Comparison of ENCODE assay signal across 8 cellular contexts in genomic region chr6:16130437-16130891, GRCh38. TPM values are rescaled to one million over a fixed set of nuclear protein-coding genes. Genes with fewer than 3 reads are reported as not detected.
DNase-seq lines count a peak whose midpoint lies in the region; ATAC-seq, FAIRE-seq and TF ChIP-seq lines count a peak whose summit lies in the region.

No MANE protein-coding gene starts in this region.

- CTCF ChIA-PET in HEK293 (lab: Yijun Ruan, JAX) = interaction anchor here (0.6 to 5.2 kb wide), 19 partner anchors 15 to 1971 kb away, joined by 3 to 33 read pairs (median 3); no protein-coding TSS in a partner anchor

- POLR2A ChIA-PET in HEK293 (lab: Yijun Ruan, JAX) = interaction anchor here (0.7 to 3.5 kb wide), 14 partner anchors 9 to 444 kb away, joined by 3 to 36 read pairs (median 4); partner anchors contain the start of gene GMPR

- H3K9me3 ChIP-seq in HEK293 (ENCODE audit: control insufficient read depth, insufficient read depth, low read depth, low read length) (no peaks in the 10 kb centered on the region), kidney (ENCODE audit: control insufficient read depth in 1 of 2, low read length in 2 of 2) (no peaks in the 10 kb centered on the region)

- H3K36me3 ChIP-seq in HEK293 (ENCODE audit: control insufficient read depth in 2 of 2, insufficient read depth in 1 of 2, low read length in 2 of 2) (peaks cover 6 to 35% of the 10 kb centered on the region in 2 experiments; a peak in 2 of 3 replicates), kidney (ENCODE audit: control insufficient read depth in 1 of 2, insufficient read depth in 2 of 2, low read length in 2 of 2) (no peaks in the 10 kb centered on the region)

- peaks cover 3% of the 10 kb centered on the region for H3K36me3 Mint-ChIP-seq in activated naive CD8-positive, alpha-beta T cell

- peak overlapping the region; percentile 97 for H3K4me3 Mint-ChIP-seq in activated naive CD8-positive, alpha-beta T cell

- H3K9ac ChIP-seq in kidney (ENCODE audit: low read length in 2 of 2) = peak overlapping the region; percentile 2 to 72

- DNase-seq in AG10803 (ENCODE audit: low read depth) (no peak), kidney (no peak), substantia nigra (lab: John Stamatoyannopoulos, UW) (peak in 2 of 49 donors; percentile 20 to 50), NOMO-1 treated with dmso at 0.1 percent for 144 hours (lab: John Stamatoyannopoulos, UW; ENCODE audit: unreplicated experiment) (no peak)
- DNase-seq in activated CD8-positive, alpha-beta memory T cell treated with anti-CD3 and anti-CD28 coated beads, Interleukin-2, amount 50 U/mL, for 48 hours = no peak

- H3K4me3 ChIP-seq in AG10803 (ENCODE audit: low read length) = peak overlapping the region; percentile 80
- H3K4me3 ChIP-seq in HEK293 (ENCODE audit: low read depth, low read length) = peak overlapping the region; percentile 98
- H3K4me3 ChIP-seq in kidney (ENCODE audit: low read length in 2 of 2) = peak overlapping the region; percentile 74 to 95

- intact Hi-C loops in kidney (cut with DNase I) = no loop called here

- no peak for ATAC-seq in HG03565 (IDR thresholded peaks at IDR 0.05; ENCODE audit: unreplicated experiment)

- TF ChIP-seq CTCF in AG10803 (conservative IDR thresholded peaks at IDR 0.05; ENCODE audit: low read length) = no peak
- TF ChIP-seq CTCF in HEK293 (tag by site-specific recombination; IDR thresholded peaks at IDR 0.05) = no peak
- no peak for TF ChIP-seq CTCF in kidney (IDR thresholded peaks at IDR 0.05; ENCODE audit: borderline replicate concordance, extremely low read depth, insufficient read depth)

- no peaks in the 10 kb centered on the region for H3K9me3 Mint-ChIP-seq in activated naive CD8-positive, alpha-beta T cell (ENCODE audit: low read depth)

- H3K4me1 ChIP-seq in HEK293 (ENCODE audit: control insufficient read depth, insufficient read depth, low read length) (peaks cover 27% of the 10 kb centered on the region), kidney (ENCODE audit: control insufficient read depth in 1 of 2, insufficient read depth in 1 of 2, low read depth in 1 of 2, low read length in 2 of 2) (peaks cover 7 to 24% of the 10 kb centered on the region in 2 donors)

- FAIRE-seq in kidney (lab: Jason Lieb, UNC) = no peak

- peak overlapping the region; percentile 96 for H3K27ac Mint-ChIP-seq in activated naive CD8-positive, alpha-beta T cell

- H3K27me3 Mint-ChIP-seq in activated naive CD8-positive, alpha-beta T cell = no peaks in the 10 kb centered on the region

- peaks cover 60% of the 10 kb centered on the region for H3K4me1 Mint-ChIP-seq in activated naive CD8-positive, alpha-beta T cell (ENCODE audit: low read depth)

- peak overlapping the region; percentile 95 for H3K27ac ChIP-seq in HEK293 (ENCODE audit: extremely low read depth, low read depth, low read length)
- H3K27ac ChIP-seq in kidney (ENCODE audit: low read depth in 2 of 2, low read length in 2 of 2) = peak overlapping the region; percentile 96 to 97
- H3K27ac ChIP-seq in substantia nigra (ENCODE audit: low read depth, low read length, poor library complexity, severe bottlenecking) = peak overlapping the region; percentile 97

TF ChIP-seq in HEK293, 187 proteins besides CTCF, POLR2A, EP300 and RAD21:
- TF ChIP-seq FEZF1 (tag by site-specific recombination; IDR thresholded peaks at IDR 0.05) (peak; percentile 35; the same call in 1 of the 2 replicates), ZXDB (tag by site-specific recombination; IDR thresholded peaks at IDR 0.05) (peak; percentile 31; the same call in 1 of the 2 replicates), ZSCAN30 (tag by site-specific recombination; IDR thresholded peaks at IDR 0.05) (peak; percentile 39; the same call in 1 of the 2 replicates), ZNF274 (IDR thresholded peaks at IDR 0.05; ENCODE audit: low read length) (no peak), ZNF274 (tag by site-specific recombination; IDR thresholded peaks at IDR 0.05; ENCODE audit: borderline replicate concordance) (no peak), ZNF223 (tag by site-specific recombination; IDR thresholded peaks at IDR 0.05) (no peak), ZNF138 (tag by site-specific recombination; IDR thresholded peaks at IDR 0.05; ENCODE audit: borderline replicate concordance) (no peak), ZBTB17 (tag by site-specific recombination; IDR thresholded peaks at IDR 0.05) (peak; percentile 72)
TF ChIP-seq in HEK293: peak in this region for 4.

RNA-seq across cellular contexts. Expression of gene MYLIP, which starts 1.6 kb away (rescaled TPM):
- 52.8 TPM for total RNA-seq in kidney
- polyA plus RNA-seq in kidney (ENCODE audit: insufficient read depth, low read depth, low replicate concordance) = 27.1 TPM
